In genomic region chr1:156768610-156769295, GRCh38 we compare ENCODE assay signal across 1 cellular context.
A peak's percentile ranks its signal among the peaks of the same experiment; 100 is the strongest.
TF ChIP-seq lines count a peak whose summit lies in the region.

No MANE protein-coding gene starts in this region.

TF ChIP-seq in GM12878, 131 proteins besides CTCF, POLR2A, EP300 and RAD21:
- TF ChIP-seq ZBED1 (IDR thresholded peaks at IDR 0.05; ENCODE audit: borderline replicate concordance) (no peak), SMAD5 (IDR thresholded peaks at IDR 0.05; ENCODE audit: low read depth) (no peak), SKIL (IDR thresholded peaks at IDR 0.05; ENCODE audit: low read depth, poor library complexity, severe bottlenecking) (no peak), WRNIP1 (IDR thresholded peaks at IDR 0.05; ENCODE audit: borderline replicate concordance, low read depth, low read length) (peak; percentile 77; the same call in 1 of the 2 replicates), SP1 (IDR thresholded peaks at IDR 0.05; ENCODE audit: low read depth, low read length) (no peak), SUZ12 (IDR thresholded peaks at IDR 0.05; ENCODE audit: unreplicated experiment) (no peak), CHD1 (IDR thresholded peaks at IDR 0.05; ENCODE audit: low read depth, low read length) (no peak)
TF ChIP-seq in GM12878: peak in this region for 1.
